1 cellular context compared by ENCODE assay signal in the genomic region with DNA sequence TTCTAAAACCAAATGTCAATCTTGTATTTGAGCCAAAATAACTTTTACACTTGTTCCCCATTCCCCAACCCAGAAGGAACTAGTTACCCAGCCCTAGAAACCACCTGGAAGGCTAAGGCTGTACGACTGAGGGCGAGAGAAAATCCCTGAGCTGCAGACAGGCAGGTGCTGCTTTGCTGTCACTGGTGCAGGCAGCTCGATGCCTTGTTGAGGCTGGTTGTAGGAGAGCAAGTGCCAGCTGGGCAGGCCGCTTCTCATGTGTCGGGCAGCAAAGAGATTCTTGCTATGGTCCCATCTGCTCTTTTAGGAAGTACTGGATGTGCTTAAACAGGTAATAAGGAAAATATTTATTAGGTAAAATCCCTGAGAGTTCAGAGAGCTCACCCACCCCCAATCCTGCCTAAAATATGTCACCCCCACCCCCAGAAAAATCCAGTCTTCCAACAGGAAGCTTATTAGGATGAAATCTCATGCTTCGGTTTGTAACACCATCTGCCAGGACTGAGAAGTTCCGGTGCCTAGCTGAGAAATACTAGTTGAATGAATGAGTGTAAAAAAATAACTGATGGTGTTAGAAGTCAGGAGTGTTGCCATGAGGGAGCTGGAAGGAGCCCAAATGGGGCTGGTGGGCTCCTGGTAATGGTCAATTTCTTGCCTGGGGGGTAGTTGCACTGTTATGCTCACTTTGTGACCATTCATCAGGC.
TF ChIP-seq lines count a peak whose summit lies in the region.

No MANE protein-coding gene starts in this region.

TF ChIP-seq in GM23338, 12 proteins besides CTCF, POLR2A, EP300 and RAD21 (continued from another document):
- TF ChIP-seq, protein P1, sequence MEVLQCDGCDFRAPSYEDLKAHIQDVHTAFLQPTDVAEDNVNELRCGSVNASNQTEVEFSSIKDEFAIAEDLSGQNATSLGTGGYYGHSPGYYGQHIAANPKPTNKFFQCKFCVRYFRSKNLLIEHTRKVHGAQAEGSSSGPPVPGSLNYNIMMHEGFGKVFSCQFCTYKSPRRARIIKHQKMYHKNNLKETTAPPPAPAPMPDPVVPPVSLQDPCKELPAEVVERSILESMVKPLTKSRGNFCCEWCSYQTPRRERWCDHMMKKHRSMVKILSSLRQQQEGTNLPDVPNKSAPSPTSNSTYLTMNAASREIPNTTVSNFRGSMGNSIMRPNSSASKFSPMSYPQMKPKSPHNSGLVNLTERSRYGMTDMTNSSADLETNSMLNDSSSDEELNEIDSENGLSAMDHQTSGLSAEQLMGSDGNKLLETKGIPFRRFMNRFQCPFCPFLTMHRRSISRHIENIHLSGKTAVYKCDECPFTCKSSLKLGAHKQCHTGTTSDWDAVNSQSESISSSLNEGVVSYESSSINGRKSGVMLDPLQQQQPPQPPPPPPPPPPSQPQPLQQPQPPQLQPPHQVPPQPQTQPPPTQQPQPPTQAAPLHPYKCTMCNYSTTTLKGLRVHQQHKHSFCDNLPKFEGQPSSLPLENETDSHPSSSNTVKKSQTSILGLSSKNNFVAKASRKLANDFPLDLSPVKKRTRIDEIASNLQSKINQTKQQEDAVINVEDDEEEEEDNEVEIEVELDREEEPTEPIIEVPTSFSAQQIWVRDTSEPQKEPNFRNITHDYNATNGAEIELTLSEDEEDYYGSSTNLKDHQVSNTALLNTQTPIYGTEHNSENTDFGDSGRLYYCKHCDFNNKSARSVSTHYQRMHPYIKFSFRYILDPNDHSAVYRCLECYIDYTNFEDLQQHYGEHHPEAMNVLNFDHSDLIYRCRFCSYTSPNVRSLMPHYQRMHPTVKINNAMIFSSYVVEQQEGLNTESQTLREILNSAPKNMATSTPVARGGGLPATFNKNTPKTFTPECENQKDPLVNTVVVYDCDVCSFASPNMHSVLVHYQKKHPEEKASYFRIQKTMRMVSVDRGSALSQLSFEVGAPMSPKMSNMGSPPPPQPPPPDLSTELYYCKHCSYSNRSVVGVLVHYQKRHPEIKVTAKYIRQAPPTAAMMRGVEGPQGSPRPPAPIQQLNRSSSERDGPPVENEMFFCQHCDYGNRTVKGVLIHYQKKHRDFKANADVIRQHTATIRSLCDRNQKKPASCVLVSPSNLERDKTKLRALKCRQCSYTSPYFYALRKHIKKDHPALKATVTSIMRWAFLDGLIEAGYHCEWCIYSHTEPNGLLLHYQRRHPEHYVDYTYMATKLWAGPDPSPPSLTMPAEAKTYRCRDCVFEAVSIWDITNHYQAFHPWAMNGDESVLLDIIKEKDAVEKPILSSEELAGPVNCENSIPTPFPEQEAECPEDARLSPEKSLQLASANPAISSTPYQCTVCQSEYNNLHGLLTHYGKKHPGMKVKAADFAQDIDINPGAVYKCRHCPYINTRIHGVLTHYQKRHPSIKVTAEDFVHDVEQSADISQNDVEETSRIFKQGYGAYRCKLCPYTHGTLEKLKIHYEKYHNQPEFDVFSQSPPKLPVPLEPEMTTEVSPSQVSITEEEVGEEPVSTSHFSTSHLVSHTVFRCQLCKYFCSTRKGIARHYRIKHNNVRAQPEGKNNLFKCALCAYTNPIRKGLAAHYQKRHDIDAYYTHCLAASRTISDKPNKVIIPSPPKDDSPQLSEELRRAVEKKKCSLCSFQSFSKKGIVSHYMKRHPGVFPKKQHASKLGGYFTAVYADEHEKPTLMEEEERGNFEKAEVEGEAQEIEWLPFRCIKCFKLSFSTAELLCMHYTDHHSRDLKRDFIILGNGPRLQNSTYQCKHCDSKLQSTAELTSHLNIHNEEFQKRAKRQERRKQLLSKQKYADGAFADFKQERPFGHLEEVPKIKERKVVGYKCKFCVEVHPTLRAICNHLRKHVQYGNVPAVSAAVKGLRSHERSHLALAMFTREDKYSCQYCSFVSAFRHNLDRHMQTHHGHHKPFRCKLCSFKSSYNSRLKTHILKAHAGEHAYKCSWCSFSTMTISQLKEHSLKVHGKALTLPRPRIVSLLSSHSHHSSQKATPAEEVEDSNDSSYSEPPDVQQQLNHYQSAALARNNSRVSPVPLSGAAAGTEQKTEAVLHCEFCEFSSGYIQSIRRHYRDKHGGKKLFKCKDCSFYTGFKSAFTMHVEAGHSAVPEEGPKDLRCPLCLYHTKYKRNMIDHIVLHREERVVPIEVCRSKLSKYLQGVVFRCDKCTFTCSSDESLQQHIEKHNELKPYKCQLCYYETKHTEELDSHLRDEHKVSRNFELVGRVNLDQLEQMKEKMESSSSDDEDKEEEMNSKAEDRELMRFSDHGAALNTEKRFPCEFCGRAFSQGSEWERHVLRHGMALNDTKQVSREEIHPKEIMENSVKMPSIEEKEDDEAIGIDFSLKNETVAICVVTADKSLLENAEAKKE (CRISPR knock-in tag; IDR thresholded peaks at IDR 0.05) = no peak
- TF ChIP-seq JUNB (IDR thresholded peaks at IDR 0.05; ENCODE audit: unreplicated experiment) (no peak), STAT1 (IDR thresholded peaks at IDR 0.05; ENCODE audit: unreplicated experiment) (no peak), ZNF114 (CRISPR knock-in tag; IDR thresholded peaks at IDR 0.05) (no peak), EZH2 (IDR thresholded peaks at IDR 0.05; ENCODE audit: low read depth, unreplicated experiment) (no peak), POLR2AphosphoS5 (IDR thresholded peaks at IDR 0.05; ENCODE audit: low read depth) (no peak), NANOG (IDR thresholded peaks at IDR 0.05; ENCODE audit: borderline replicate concordance) (no peak), CREB1 (CRISPR knock-in tag; IDR thresholded peaks at IDR 0.05; ENCODE audit: low read depth) (no peak), ZNF331 (CRISPR knock-in tag; IDR thresholded peaks at IDR 0.05; ENCODE audit: low read depth) (no peak)
- TF ChIP-seq, protein P2, sequence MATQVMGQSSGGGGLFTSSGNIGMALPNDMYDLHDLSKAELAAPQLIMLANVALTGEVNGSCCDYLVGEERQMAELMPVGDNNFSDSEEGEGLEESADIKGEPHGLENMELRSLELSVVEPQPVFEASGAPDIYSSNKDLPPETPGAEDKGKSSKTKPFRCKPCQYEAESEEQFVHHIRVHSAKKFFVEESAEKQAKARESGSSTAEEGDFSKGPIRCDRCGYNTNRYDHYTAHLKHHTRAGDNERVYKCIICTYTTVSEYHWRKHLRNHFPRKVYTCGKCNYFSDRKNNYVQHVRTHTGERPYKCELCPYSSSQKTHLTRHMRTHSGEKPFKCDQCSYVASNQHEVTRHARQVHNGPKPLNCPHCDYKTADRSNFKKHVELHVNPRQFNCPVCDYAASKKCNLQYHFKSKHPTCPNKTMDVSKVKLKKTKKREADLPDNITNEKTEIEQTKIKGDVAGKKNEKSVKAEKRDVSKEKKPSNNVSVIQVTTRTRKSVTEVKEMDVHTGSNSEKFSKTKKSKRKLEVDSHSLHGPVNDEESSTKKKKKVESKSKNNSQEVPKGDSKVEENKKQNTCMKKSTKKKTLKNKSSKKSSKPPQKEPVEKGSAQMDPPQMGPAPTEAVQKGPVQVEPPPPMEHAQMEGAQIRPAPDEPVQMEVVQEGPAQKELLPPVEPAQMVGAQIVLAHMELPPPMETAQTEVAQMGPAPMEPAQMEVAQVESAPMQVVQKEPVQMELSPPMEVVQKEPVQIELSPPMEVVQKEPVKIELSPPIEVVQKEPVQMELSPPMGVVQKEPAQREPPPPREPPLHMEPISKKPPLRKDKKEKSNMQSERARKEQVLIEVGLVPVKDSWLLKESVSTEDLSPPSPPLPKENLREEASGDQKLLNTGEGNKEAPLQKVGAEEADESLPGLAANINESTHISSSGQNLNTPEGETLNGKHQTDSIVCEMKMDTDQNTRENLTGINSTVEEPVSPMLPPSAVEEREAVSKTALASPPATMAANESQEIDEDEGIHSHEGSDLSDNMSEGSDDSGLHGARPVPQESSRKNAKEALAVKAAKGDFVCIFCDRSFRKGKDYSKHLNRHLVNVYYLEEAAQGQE (IDR thresholded peaks at IDR 0.05; ENCODE audit: unreplicated experiment) = no peak
